ENCODE assay signal across 8 cellular contexts in genomic region chr9:86282077-86282978, GRCh38. TPM values are rescaled to one million over a fixed set of nuclear protein-coding genes. Genes with fewer than 3 reads are reported as not detected.
DNase-seq lines count a peak whose midpoint lies in the region; ATAC-seq and TF ChIP-seq lines count a peak whose summit lies in the region.

Gene ISCA1, minus strand, starts transcription at chr9:86282538. Its CDS starts 80 bp downstream, at chr9:86282458.

- H3K27me3 Mint-ChIP-seq in T-helper 1 cell treated with Interleukin-12 subunit alpha and Interleukin-12 subunit beta and Interleukin-4 antibody, amounts not matched to agents 30 μg/mL and 1 μg/mL, for 36 hours (ENCODE audit: low read depth) = no peaks in the 10 kb centered on the region

- 1% methylated on average over 59 of the region's 101 CpGs for WGBS in prostate gland

- H3K36me3 Mint-ChIP-seq in T-helper 1 cell treated with Interleukin-12 subunit alpha and Interleukin-12 subunit beta and Interleukin-4 antibody, amounts not matched to agents 30 μg/mL and 1 μg/mL, for 36 hours (ENCODE audit: low read depth) = peaks cover 9% of the 10 kb centered on the region

- H3K27ac ChIP-seq in prostate gland = peak within 1 kb of the TSS; percentile 92 to 97

- no peak for TF ChIP-seq CTCF in prostate gland (IDR thresholded peaks at IDR 0.05)

- peaks cover 3% of the 10 kb centered on the region for H3K4me1 ChIP-seq in prostate gland (replicated peaks)

- H3K4me3 Mint-ChIP-seq in T-helper 1 cell treated with Interleukin-12 subunit alpha and Interleukin-12 subunit beta and Interleukin-4 antibody, amounts not matched to agents 30 μg/mL and 1 μg/mL, for 36 hours = peak within 1 kb of the TSS; percentile 90

- H3K4me3 ChIP-seq in prostate gland = peak within 1 kb of the TSS; percentile 81 to 93

- peak; percentile 87 for ATAC-seq in GM18498 (IDR thresholded peaks at IDR 0.05; ENCODE audit: unreplicated experiment)
- ATAC-seq in HG02884 (IDR thresholded peaks at IDR 0.05; ENCODE audit: unreplicated experiment) = peak; percentile 75
- ATAC-seq in left cardiac atrium = peak; percentile 97 to 98

- peak; percentile 70 for DNase-seq in NCI-H146 treated with DMSO at 0.1 percent for 48 hours (lab: John Stamatoyannopoulos, UW; ENCODE audit: unreplicated experiment)
- DNase-seq in amniotic stem cell (lab: John Stamatoyannopoulos, UW) = peak; percentile 85
- DNase-seq in left cardiac atrium = peak; percentile 98
- DNase-seq in prostate gland (ENCODE audit: low spot score) = peak; percentile 94
- DNase-seq in ureter (ENCODE audit: low spot score) = peak; percentile 97

- intact Hi-C loops in left cardiac atrium (cut with DNase I) = no loop called here
- intact Hi-C loops in prostate gland (cut with DNase I) = loop anchor here (5.0 to 10.0 kb wide), 2 partner anchors 70 to 468 kb away; partner anchors contain the start of gene TUT7

- H3K27ac Mint-ChIP-seq in T-helper 1 cell treated with Interleukin-12 subunit alpha and Interleukin-12 subunit beta and Interleukin-4 antibody, amounts not matched to agents 30 μg/mL and 1 μg/mL, for 36 hours = peak within 1 kb of the TSS; percentile 97

- no peaks in the 10 kb centered on the region for H3K27me3 ChIP-seq in prostate gland (replicated peaks; ENCODE audit: insufficient read depth)

- peaks cover 32% of the 10 kb centered on the region for H3K4me1 Mint-ChIP-seq in T-helper 1 cell treated with Interleukin-12 subunit alpha and Interleukin-12 subunit beta and Interleukin-4 antibody, amounts not matched to agents 30 μg/mL and 1 μg/mL, for 36 hours (ENCODE audit: low read depth)

- TF ChIP-seq POLR2A in prostate gland (IDR thresholded peaks at IDR 0.05) = peak; percentile 93

- no peaks in the 10 kb centered on the region for H3K9me3 ChIP-seq in prostate gland

- H3K36me3 ChIP-seq in prostate gland = no peaks in the 10 kb centered on the region

- H3K9me3 Mint-ChIP-seq in T-helper 1 cell treated with Interleukin-12 subunit alpha and Interleukin-12 subunit beta and Interleukin-4 antibody, amounts not matched to agents 30 μg/mL and 1 μg/mL, for 36 hours = no peaks in the 10 kb centered on the region

RNA-seq across cellular contexts. Expression of gene ISCA1, which starts in this region (rescaled TPM):
- total RNA-seq in left cardiac atrium (10 to 100 TPM; 46.7 to 55.6 TPM), prostate gland (10 to 100 TPM; 39.4 to 51.9 TPM), ureter (30.6 TPM)

Comparison
In these comparisons a context has a peak if more than half of its experiments do, and no peak if none do; other contexts are left out.
1. Peak in every context shown above with its lines: DNase-seq, ATAC-seq, H3K4me3 ChIP-seq and H3K27ac ChIP-seq.